1 cellular context compared by ENCODE assay signal in genomic region chr9:121154782-121155181, GRCh38.
TF ChIP-seq lines count a peak whose summit lies in the region.

No MANE protein-coding gene starts in this region.

TF ChIP-seq in K562, 482 proteins besides CTCF, POLR2A, EP300 and RAD21 (continued from another document and continues in another):
- TF ChIP-seq ZNF3 (CRISPR knock-in tag; IDR thresholded peaks at IDR 0.05) (no peak), CEBPB (tag; IDR thresholded peaks at IDR 0.05) (no peak), MCM5 (IDR thresholded peaks at IDR 0.05; ENCODE audit: low read depth) (no peak), SMAD2 (IDR thresholded peaks at IDR 0.05; ENCODE audit: low read depth, low read length) (no peak), ZNF592 (IDR thresholded peaks at IDR 0.05) (no peak), XRCC3 (IDR thresholded peaks at IDR 0.05) (no peak), PPARD (CRISPR knock-in tag; IDR thresholded peaks at IDR 0.05) (no peak), ATF1 (CRISPR knock-in tag; IDR thresholded peaks at IDR 0.05) (no peak), ATF1 (tag; IDR thresholded peaks at IDR 0.05) (no peak), KAT2B (IDR thresholded peaks at IDR 0.05; ENCODE audit: low read depth, low read length) (no peak), L3MBTL2 (IDR thresholded peaks at IDR 0.05) (0 out of 2 replicates have a peak, but pooled peaks have one; percentile 15), BCLAF1 (IDR thresholded peaks at IDR 0.05; ENCODE audit: borderline replicate concordance in 1 of 2, control insufficient read depth in 1 of 2, low read depth in 2 of 2, low read length in 1 of 2) (0 out of 4 replicates have a peak, but pooled peaks of 1 of the 2 experiments have one; percentile 31), TCF7L2 (IDR thresholded peaks at IDR 0.05; ENCODE audit: low read depth, low read length) (peak; percentile 50; the same call in 1 of the 2 replicates), ETS2 (tag; IDR thresholded peaks at IDR 0.05; ENCODE audit: borderline replicate concordance, poor library complexity, severe bottlenecking) (no peak), HEY1 (CRISPR knock-in tag; IDR thresholded peaks at IDR 0.05; ENCODE audit: borderline replicate concordance) (no peak), ZNF347 (CRISPR knock-in tag; IDR thresholded peaks at IDR 0.05; ENCODE audit: low read depth) (no peak), CBFA2T2 (conservative IDR thresholded peaks at IDR 0.05) (peak; percentile 93), POLR2G (IDR thresholded peaks at IDR 0.05; ENCODE audit: low read depth, low read length) (no peak), RBM39 (optimal IDR thresholded peaks at IDR 0.05; ENCODE audit: low read depth, low read length) (no peak), LCOR (CRISPR knock-in tag; IDR thresholded peaks at IDR 0.05) (peak; percentile 56; the same call in 1 of the 2 replicates), HMBOX1 (IDR thresholded peaks at IDR 0.05) (peak; percentile 99), ZNF282 (CRISPR knock-in tag; IDR thresholded peaks at IDR 0.05) (no peak), SP2 (IDR thresholded peaks at IDR 0.05; ENCODE audit: extremely low read depth, low read depth, low read length, poor library complexity, severe bottlenecking) (no peak), HNRNPK (IDR thresholded peaks at IDR 0.05; ENCODE audit: low read depth, low read length, poor library complexity, severe bottlenecking) (no peak), VEZF1 (CRISPR knock-in tag; IDR thresholded peaks at IDR 0.05) (no peak), MCM2 (IDR thresholded peaks at IDR 0.05; ENCODE audit: low read depth) (no peak), PRMT5 (CRISPR knock-in tag; IDR thresholded peaks at IDR 0.05) (no peak), NCOA1 (IDR thresholded peaks at IDR 0.05; ENCODE audit: low read depth) (0 out of 2 replicates have a peak, but pooled peaks have one; percentile 25), GATA2 (CRISPR knock-in tag; IDR thresholded peaks at IDR 0.05) (peak; percentile 65; the same call in 1 of the 2 replicates), EZH2 (IDR thresholded peaks at IDR 0.05; ENCODE audit: borderline replicate concordance, low read depth, low read length) (no peak), ZFP30 (CRISPR knock-in tag; IDR thresholded peaks at IDR 0.05; ENCODE audit: borderline replicate concordance) (no peak), ZNF561 (CRISPR knock-in tag; conservative IDR thresholded peaks at IDR 0.05) (no peak), TEAD2 (tag; IDR thresholded peaks at IDR 0.05) (no peak), ZNF12 (CRISPR knock-in tag; IDR thresholded peaks at IDR 0.05) (no peak), CBX8 (IDR thresholded peaks at IDR 0.05; ENCODE audit: borderline replicate concordance, extremely low read depth, low read depth, low read length, poor library complexity, severe bottlenecking) (no peak), PCBP2 (IDR thresholded peaks at IDR 0.05; ENCODE audit: low read depth, low read length, poor library complexity, severe bottlenecking) (no peak), HDAC6 (IDR thresholded peaks at IDR 0.05; ENCODE audit: low read depth, low read length) (no peak), ZNF511 (CRISPR knock-in tag; IDR thresholded peaks at IDR 0.05) (no peak), TAL1 (IDR thresholded peaks at IDR 0.05) (peak; percentile 87), NFRKB (IDR thresholded peaks at IDR 0.05; ENCODE audit: low read depth) (no peak), GABPA (tag; conservative IDR thresholded peaks at IDR 0.05; ENCODE audit: low read depth) (no peak)
- TF ChIP-seq, protein P1, sequence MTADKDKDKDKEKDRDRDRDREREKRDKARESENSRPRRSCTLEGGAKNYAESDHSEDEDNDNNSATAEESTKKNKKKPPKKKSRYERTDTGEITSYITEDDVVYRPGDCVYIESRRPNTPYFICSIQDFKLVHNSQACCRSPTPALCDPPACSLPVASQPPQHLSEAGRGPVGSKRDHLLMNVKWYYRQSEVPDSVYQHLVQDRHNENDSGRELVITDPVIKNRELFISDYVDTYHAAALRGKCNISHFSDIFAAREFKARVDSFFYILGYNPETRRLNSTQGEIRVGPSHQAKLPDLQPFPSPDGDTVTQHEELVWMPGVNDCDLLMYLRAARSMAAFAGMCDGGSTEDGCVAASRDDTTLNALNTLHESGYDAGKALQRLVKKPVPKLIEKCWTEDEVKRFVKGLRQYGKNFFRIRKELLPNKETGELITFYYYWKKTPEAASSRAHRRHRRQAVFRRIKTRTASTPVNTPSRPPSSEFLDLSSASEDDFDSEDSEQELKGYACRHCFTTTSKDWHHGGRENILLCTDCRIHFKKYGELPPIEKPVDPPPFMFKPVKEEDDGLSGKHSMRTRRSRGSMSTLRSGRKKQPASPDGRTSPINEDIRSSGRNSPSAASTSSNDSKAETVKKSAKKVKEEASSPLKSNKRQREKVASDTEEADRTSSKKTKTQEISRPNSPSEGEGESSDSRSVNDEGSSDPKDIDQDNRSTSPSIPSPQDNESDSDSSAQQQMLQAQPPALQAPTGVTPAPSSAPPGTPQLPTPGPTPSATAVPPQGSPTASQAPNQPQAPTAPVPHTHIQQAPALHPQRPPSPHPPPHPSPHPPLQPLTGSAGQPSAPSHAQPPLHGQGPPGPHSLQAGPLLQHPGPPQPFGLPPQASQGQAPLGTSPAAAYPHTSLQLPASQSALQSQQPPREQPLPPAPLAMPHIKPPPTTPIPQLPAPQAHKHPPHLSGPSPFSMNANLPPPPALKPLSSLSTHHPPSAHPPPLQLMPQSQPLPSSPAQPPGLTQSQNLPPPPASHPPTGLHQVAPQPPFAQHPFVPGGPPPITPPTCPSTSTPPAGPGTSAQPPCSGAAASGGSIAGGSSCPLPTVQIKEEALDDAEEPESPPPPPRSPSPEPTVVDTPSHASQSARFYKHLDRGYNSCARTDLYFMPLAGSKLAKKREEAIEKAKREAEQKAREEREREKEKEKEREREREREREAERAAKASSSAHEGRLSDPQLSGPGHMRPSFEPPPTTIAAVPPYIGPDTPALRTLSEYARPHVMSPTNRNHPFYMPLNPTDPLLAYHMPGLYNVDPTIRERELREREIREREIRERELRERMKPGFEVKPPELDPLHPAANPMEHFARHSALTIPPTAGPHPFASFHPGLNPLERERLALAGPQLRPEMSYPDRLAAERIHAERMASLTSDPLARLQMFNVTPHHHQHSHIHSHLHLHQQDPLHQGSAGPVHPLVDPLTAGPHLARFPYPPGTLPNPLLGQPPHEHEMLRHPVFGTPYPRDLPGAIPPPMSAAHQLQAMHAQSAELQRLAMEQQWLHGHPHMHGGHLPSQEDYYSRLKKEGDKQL (CRISPR knock-in tag; IDR thresholded peaks at IDR 0.05; ENCODE audit: borderline replicate concordance), result no peak
- TF ChIP-seq, protein P2, sequence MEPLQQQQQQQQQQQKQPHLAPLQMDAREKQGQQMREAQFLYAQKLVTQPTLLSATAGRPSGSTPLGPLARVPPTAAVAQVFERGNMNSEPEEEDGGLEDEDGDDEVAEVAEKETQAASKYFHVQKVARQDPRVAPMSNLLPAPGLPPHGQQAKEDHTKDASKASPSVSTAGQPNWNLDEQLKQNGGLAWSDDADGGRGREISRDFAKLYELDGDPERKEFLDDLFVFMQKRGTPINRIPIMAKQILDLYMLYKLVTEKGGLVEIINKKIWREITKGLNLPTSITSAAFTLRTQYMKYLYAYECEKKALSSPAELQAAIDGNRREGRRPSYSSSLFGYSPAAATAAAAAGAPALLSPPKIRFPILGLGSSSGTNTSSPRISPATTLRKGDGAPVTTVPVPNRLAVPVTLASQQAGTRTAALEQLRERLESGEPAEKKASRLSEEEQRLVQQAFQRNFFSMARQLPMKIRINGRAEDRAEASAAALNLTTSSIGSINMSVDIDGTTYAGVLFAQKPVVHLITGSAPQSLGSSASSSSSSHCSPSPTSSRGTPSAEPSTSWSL (CRISPR knock-in tag; IDR thresholded peaks at IDR 0.05; ENCODE audit: borderline replicate concordance), result no peak
- TF ChIP-seq, protein P3, sequence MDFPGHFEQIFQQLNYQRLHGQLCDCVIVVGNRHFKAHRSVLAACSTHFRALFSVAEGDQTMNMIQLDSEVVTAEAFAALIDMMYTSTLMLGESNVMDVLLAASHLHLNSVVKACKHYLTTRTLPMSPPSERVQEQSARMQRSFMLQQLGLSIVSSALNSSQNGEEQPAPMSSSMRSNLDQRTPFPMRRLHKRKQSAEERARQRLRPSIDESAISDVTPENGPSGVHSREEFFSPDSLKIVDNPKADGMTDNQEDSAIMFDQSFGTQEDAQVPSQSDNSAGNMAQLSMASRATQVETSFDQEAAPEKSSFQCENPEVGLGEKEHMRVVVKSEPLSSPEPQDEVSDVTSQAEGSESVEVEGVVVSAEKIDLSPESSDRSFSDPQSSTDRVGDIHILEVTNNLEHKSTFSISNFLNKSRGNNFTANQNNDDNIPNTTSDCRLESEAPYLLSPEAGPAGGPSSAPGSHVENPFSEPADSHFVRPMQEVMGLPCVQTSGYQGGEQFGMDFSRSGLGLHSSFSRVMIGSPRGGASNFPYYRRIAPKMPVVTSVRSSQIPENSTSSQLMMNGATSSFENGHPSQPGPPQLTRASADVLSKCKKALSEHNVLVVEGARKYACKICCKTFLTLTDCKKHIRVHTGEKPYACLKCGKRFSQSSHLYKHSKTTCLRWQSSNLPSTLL (IDR thresholded peaks at IDR 0.05), result no peak
- TF ChIP-seq, protein P4, sequence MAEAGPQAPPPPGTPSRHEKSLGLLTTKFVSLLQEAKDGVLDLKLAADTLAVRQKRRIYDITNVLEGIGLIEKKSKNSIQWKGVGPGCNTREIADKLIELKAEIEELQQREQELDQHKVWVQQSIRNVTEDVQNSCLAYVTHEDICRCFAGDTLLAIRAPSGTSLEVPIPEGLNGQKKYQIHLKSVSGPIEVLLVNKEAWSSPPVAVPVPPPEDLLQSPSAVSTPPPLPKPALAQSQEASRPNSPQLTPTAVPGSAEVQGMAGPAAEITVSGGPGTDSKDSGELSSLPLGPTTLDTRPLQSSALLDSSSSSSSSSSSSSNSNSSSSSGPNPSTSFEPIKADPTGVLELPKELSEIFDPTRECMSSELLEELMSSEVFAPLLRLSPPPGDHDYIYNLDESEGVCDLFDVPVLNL (CRISPR knock-in tag; IDR thresholded peaks at IDR 0.05; ENCODE audit: low read depth), result no peak
